In genomic region chr2:202418027-202418426, GRCh38 we compare ENCODE assay signal across 1 cellular context.
TF ChIP-seq lines count a peak whose summit lies in the region.

No MANE protein-coding gene starts in this region.

TF ChIP-seq in endothelial cell of umbilical vein, 7 proteins besides CTCF, POLR2A, EP300 and RAD21:
- TF ChIP-seq FOS (IDR thresholded peaks at IDR 0.05; ENCODE audit: borderline replicate concordance, insufficient read depth, low read length) (no peak), MAX (IDR thresholded peaks at IDR 0.05; ENCODE audit: insufficient read depth, insufficient read length) (no peak), MYC (IDR thresholded peaks at IDR 0.05; ENCODE audit: low read depth, low read length) (no peak), POLR2AphosphoS5 (IDR thresholded peaks at IDR 0.05; ENCODE audit: insufficient read depth, low read depth, low read length) (no peak), EZH2 (IDR thresholded peaks at IDR 0.05; ENCODE audit: borderline replicate concordance, low read depth, low read length, severe bottlenecking) (no peak), GATA2 (IDR thresholded peaks at IDR 0.05; ENCODE audit: insufficient read depth, insufficient read length, low read depth, low read length) (no peak), JUN (IDR thresholded peaks at IDR 0.05; ENCODE audit: borderline replicate concordance, insufficient read depth, insufficient read length, low read depth) (no peak)
